Comparison of ENCODE assay signal across 17 cellular contexts in the genomic region with DNA sequence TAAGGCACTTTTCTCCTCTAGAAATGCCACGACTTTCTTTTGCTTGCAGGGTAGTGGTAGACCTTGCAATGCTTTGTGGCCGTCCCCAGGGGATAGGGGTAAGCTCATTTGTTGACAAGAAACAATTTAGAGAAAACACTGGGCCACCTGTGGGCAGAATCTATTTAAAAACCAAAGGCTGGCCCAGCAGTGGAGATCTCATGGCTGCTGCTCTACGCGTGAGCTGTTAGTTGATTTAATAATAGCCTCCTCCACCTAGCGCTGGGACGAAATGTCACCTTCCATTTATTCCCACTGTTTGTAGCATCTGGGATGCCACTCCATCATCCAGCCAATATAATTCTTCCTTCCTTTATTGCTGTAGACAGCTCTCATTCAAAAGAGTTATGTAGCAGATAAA.
A peak's percentile ranks its signal among the peaks of the same experiment; 100 is the strongest.
DNase-seq lines count a peak whose midpoint lies in the region; ATAC-seq and TF ChIP-seq lines count a peak whose summit lies in the region.
"Had no signal": no experiment of that assay in that cellular context is flagged by ENCODE, and none has a peak within 500 bp of the region (broad histone marks: within the 10 kb centered on the region; RNA-seq: fewer than 3 reads in every experiment).

No MANE protein-coding gene starts in this region.

- no peak for DNase-seq in left ventricle myocardium superior
- DNase-seq in right atrium auricular region (ENCODE audit: low spot score): no peak
- DNase-seq in NCI-H82 (lab: John Stamatoyannopoulos, UW): peak; percentile 88
- peak; percentile 33 for DNase-seq in iPS-NIHi11 (ENCODE audit: low spot score)
- no peak for DNase-seq in activated T-cell treated with anti-CD3 and anti-CD28 coated beads, Interleukin-2, amount 50 U/mL, for 72 hours
- no peak for DNase-seq in DMS79 (lab: John Stamatoyannopoulos, UW)
- no peak for DNase-seq in activated CD8-positive, alpha-beta memory T cell treated with anti-CD3 and anti-CD28 coated beads, Interleukin-2, amount 10 ng/mL, durations not matched to agents 7 days and 5 days
- DNase-seq in trophoblast cell: no peak
- DNase-seq: activated CD4-positive, alpha-beta T cell treated with anti-CD3 and anti-CD28 coated beads for 48 hours; effector memory CD8-positive, alpha-beta T cell; NCI-H2171 treated with DMSO at 0.1 percent for 48 hours; nucleus accumbens; PC-3; SIG-M5; stimulated activated CD4-positive, alpha-beta T cell treated with anti-CD3 and anti-CD28 coated beads, Interleukin-15, amount 100 ng/mL, for 24 hours; T-helper 1 cell had no signal

- WGBS in trophoblast cell (ENCODE audit: extremely low coverage, insufficient coverage, insufficient read length): no CpG with 5 or more reads among the region's 6 CpGs

- peaks cover 0 to 2% of the 10 kb centered on the region in 2 donors for H3K9me3 Mint-ChIP-seq in activated T-cell treated with anti-CD3 and anti-CD28 coated beads, Interleukin-2, amount 50 U/mL, for 72 hours
- H3K9me3 Mint-ChIP-seq in activated CD8-positive, alpha-beta memory T cell treated with anti-CD3 and anti-CD28 coated beads, Interleukin-2, amount 10 ng/mL, durations not matched to agents 7 days and 5 days (ENCODE audit: low read depth): no peaks in the 10 kb centered on the region
- H3K9me3 Mint-ChIP-seq: activated T-helper 17 cell treated with anti-CD3 and anti-CD28 coated beads, Interleukin-2, amount 50 U/mL, for 72 hours; effector memory CD8-positive, alpha-beta T cell had no signal

- H3K27me3 ChIP-seq in right atrium auricular region: no peaks in the 10 kb centered on the region
- no peaks in the 10 kb centered on the region for H3K27me3 ChIP-seq in trophoblast cell (ENCODE audit: insufficient read depth, low read length)

- no peak overlapping the region for H2AK5ac ChIP-seq in trophoblast cell (ENCODE audit: low read length)

- no peak overlapping the region for H3K18ac ChIP-seq in trophoblast cell (ENCODE audit: low read length)

- no peak overlapping the region for H2BK5ac ChIP-seq in trophoblast cell (ENCODE audit: low read depth, low read length, poor library complexity)

- H3K4ac ChIP-seq in trophoblast cell (ENCODE audit: low read depth, low read length): no peak overlapping the region

- H2BK120ac ChIP-seq in trophoblast cell (ENCODE audit: insufficient read depth, low read length, poor library complexity): no peak overlapping the region

- no peak overlapping the region for H3K14ac ChIP-seq in trophoblast cell (ENCODE audit: low read length)

- H3K27ac ChIP-seq in right atrium auricular region: no peak overlapping the region
- no peak overlapping the region for H3K27ac ChIP-seq in trophoblast cell (ENCODE audit: low read depth, low read length)

- H3K4me3 Mint-ChIP-seq in activated T-cell treated with anti-CD3 and anti-CD28 coated beads, Interleukin-2, amount 50 U/mL, for 72 hours: no peak overlapping the region
- no peak overlapping the region for H3K4me3 Mint-ChIP-seq in activated CD8-positive, alpha-beta memory T cell treated with anti-CD3 and anti-CD28 coated beads, Interleukin-2, amount 10 ng/mL, durations not matched to agents 7 days and 5 days
- H3K4me3 Mint-ChIP-seq: activated T-helper 17 cell treated with anti-CD3 and anti-CD28 coated beads, Interleukin-2, amount 50 U/mL, for 72 hours; effector memory CD8-positive, alpha-beta T cell had no signal

- H3K4me1 ChIP-seq in right atrium auricular region: no peaks in the 10 kb centered on the region
- no peaks in the 10 kb centered on the region for H3K4me1 ChIP-seq in trophoblast cell (ENCODE audit: control insufficient read depth in 1 of 2, insufficient read depth in 2 of 2, low read length in 2 of 2)

- CTCF ChIA-PET in activated CD8-positive, alpha-beta memory T cell treated with anti-CD3 and anti-CD28 coated beads, Interleukin-2, amount 10 ng/mL, durations not matched to agents 7 days and 5 days (lab: Charles Lee): no interaction called here

- no peaks in the 10 kb centered on the region for H3K79me2 ChIP-seq in trophoblast cell (ENCODE audit: control insufficient read depth, insufficient read depth, low read length, poor library complexity)

- intact Hi-C loops in left ventricle myocardium superior (cut with micrococcal nuclease): no loop called here

- no peaks in the 10 kb centered on the region for H3K36me3 Mint-ChIP-seq in activated T-cell treated with anti-CD3 and anti-CD28 coated beads, Interleukin-2, amount 50 U/mL, for 72 hours (ENCODE audit: insufficient read depth in 2 of 2)
- no peaks in the 10 kb centered on the region for H3K36me3 Mint-ChIP-seq in activated CD8-positive, alpha-beta memory T cell treated with anti-CD3 and anti-CD28 coated beads, Interleukin-2, amount 10 ng/mL, durations not matched to agents 7 days and 5 days

- H4K12ac ChIP-seq in trophoblast cell (ENCODE audit: low read depth, low read length): no peak overlapping the region

- H3K4me2 ChIP-seq in trophoblast cell (ENCODE audit: low read length): no peak overlapping the region

- H3K9me3 ChIP-seq in right atrium auricular region: no peaks in the 10 kb centered on the region
- H3K9me3 ChIP-seq in trophoblast cell (ENCODE audit: insufficient read depth, low read depth, low read length): no peaks in the 10 kb centered on the region

- H3K4me3 ChIP-seq in right atrium auricular region (no peak overlapping the region), trophoblast cell (ENCODE audit: low read depth, low read length) (no peak overlapping the region)

- H2AFZ ChIP-seq in trophoblast cell (ENCODE audit: insufficient read depth, low read length, poor library complexity): no peak overlapping the region

- H3K27ac Mint-ChIP-seq in activated T-cell treated with anti-CD3 and anti-CD28 coated beads, Interleukin-2, amount 50 U/mL, for 72 hours: no peak overlapping the region
- no peak overlapping the region for H3K27ac Mint-ChIP-seq in activated CD8-positive, alpha-beta memory T cell treated with anti-CD3 and anti-CD28 coated beads, Interleukin-2, amount 10 ng/mL, durations not matched to agents 7 days and 5 days
- H3K27ac Mint-ChIP-seq: activated T-helper 17 cell treated with anti-CD3 and anti-CD28 coated beads, Interleukin-2, amount 50 U/mL, for 72 hours; effector memory CD8-positive, alpha-beta T cell had no signal

- no peak overlapping the region for H4K8ac ChIP-seq in trophoblast cell (ENCODE audit: low read depth, low read length)

- peak; percentile 70 for ATAC-seq in left ventricle myocardium superior
- ATAC-seq in activated T-cell treated with anti-CD3 and anti-CD28 coated beads, Interleukin-2, amount 50 U/mL, for 72 hours (replicated peaks in 1 of 2): no peak
- no peak for ATAC-seq in activated CD8-positive, alpha-beta memory T cell treated with anti-CD3 and anti-CD28 coated beads, Interleukin-2, amount 10 ng/mL, durations not matched to agents 7 days and 5 days
- ATAC-seq: activated T-helper 17 cell treated with anti-CD3 and anti-CD28 coated beads, Interleukin-2, amount 50 U/mL, for 72 hours; effector memory CD8-positive, alpha-beta T cell; PC-3 had no signal

- no peaks in the 10 kb centered on the region for H3K36me3 ChIP-seq in right atrium auricular region
- no peaks in the 10 kb centered on the region for H3K36me3 ChIP-seq in trophoblast cell (ENCODE audit: control insufficient read depth in 1 of 2, insufficient read depth in 2 of 2, low read length in 2 of 2)

- no peak overlapping the region for H2BK12ac ChIP-seq in trophoblast cell (ENCODE audit: low read length)

- H3K4me1 Mint-ChIP-seq in activated T-cell treated with anti-CD3 and anti-CD28 coated beads, Interleukin-2, amount 50 U/mL, for 72 hours (ENCODE audit: low read depth): no peaks in the 10 kb centered on the region
- no peaks in the 10 kb centered on the region for H3K4me1 Mint-ChIP-seq in activated CD8-positive, alpha-beta memory T cell treated with anti-CD3 and anti-CD28 coated beads, Interleukin-2, amount 10 ng/mL, durations not matched to agents 7 days and 5 days
- H3K4me1 Mint-ChIP-seq: activated T-helper 17 cell treated with anti-CD3 and anti-CD28 coated beads, Interleukin-2, amount 50 U/mL, for 72 hours had no signal

- H3K27me3 Mint-ChIP-seq in activated T-cell treated with anti-CD3 and anti-CD28 coated beads, Interleukin-2, amount 50 U/mL, for 72 hours (ENCODE audit: low read depth): peaks cover 15% of the 10 kb centered on the region
- peaks cover 9% of the 10 kb centered on the region for H3K27me3 Mint-ChIP-seq in activated CD8-positive, alpha-beta memory T cell treated with anti-CD3 and anti-CD28 coated beads, Interleukin-2, amount 10 ng/mL, durations not matched to agents 7 days and 5 days

- no peak overlapping the region for H3K9ac ChIP-seq in trophoblast cell (ENCODE audit: low read length)

- TF ChIP-seq CTCF in right atrium auricular region (IDR thresholded peaks at IDR 0.05): no peak

- H4K91ac ChIP-seq in trophoblast cell (ENCODE audit: low read depth, low read length): no peak overlapping the region

- H3K79me1 ChIP-seq in trophoblast cell (ENCODE audit: low read length): no peaks in the 10 kb centered on the region

- no peak overlapping the region for H3K23ac ChIP-seq in trophoblast cell (ENCODE audit: low read length)

Comparison
In these comparisons a context has a peak if more than half of its experiments do, and no peak if none do; other contexts are left out.
1. DNase-seq: peak in NCI-H82 (single experiment) and iPS-NIHi11 (single experiment); none in left ventricle myocardium superior (single experiment), right atrium auricular region (single experiment), activated T-cell treated with anti-CD3 and anti-CD28 coated beads, Interleukin-2, amount 50 U/mL, for 72 hours (0 of 2), DMS79 (single experiment), activated CD8-positive, alpha-beta memory T cell treated with anti-CD3 and anti-CD28 coated beads, Interleukin-2, amount 10 ng/mL, durations not matched to agents 7 days and 5 days (single experiment) and trophoblast cell (0 of 2).